29 cellular contexts compared by ENCODE assay signal in the genomic region with DNA sequence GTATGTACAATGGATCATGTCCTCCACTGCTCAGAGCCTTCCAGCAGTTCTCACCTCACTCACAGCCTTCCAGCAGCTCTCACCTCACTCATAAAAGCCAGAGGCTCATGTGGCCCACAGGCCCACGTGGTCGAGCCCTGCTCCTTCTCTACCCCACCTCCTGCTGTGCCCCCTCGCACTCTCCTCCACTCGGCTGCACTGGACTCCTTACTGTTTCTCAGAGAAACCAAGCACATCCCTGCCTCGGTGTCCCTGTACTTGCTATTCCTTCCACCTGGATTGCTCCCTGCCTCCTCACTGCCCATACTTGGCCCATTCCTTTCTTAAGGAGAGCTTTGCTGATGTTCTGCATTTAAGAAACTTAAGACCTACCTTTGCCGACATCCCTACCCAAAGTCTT.
"Had no signal": no experiment of that assay in that cellular context is flagged by ENCODE, and none has a peak within 500 bp of the region (broad histone marks: within the 10 kb centered on the region; RNA-seq: fewer than 3 reads in every experiment).

No MANE protein-coding gene starts in this region.

- H3K4me1 Mint-ChIP-seq: activated CD8-positive, alpha-beta memory T cell treated with anti-CD3 and anti-CD28 coated beads, Interleukin-2, amount 10 ng/mL, durations not matched to agents 7 days and 5 days had no signal

- H3K9me3 ChIP-seq: esophagus squamous epithelium, mucosa of descending colon, right atrium auricular region, thoracic aorta, vagina had no signal

- H3K4me3 Mint-ChIP-seq: activated B cell treated with CpG ODN at 0.5 μM for 24 hours; activated CD8-positive, alpha-beta memory T cell treated with anti-CD3 and anti-CD28 coated beads, Interleukin-2, amount 10 ng/mL, durations not matched to agents 7 days and 5 days; activated CD8-positive, alpha-beta T cell treated with anti-CD3 and anti-CD28 coated beads, Interleukin-2, amount 10 ng/mL, durations not matched to agents 7 days and 5 days; natural killer cell treated with Interleukin-12 subunit alpha and Interleukin-12 subunit beta and Interleukin-15 and Interleukin-18, amount 100 ng/mL, for 72 hours; T-helper 2 cell treated with Interferon-gamma antibody and Interleukin-4, amounts not matched to agents 5 μg/mL and 100 μg/mL, for 36 hours; type B pancreatic cell had no signal

- FAIRE-seq: colon, endometrium had no signal

- H3K36me3 Mint-ChIP-seq: activated CD8-positive, alpha-beta memory T cell treated with anti-CD3 and anti-CD28 coated beads, Interleukin-2, amount 10 ng/mL, durations not matched to agents 7 days and 5 days; natural killer cell treated with Interleukin-12 subunit alpha and Interleukin-12 subunit beta and Interleukin-15 and Interleukin-18, amount 100 ng/mL, for 72 hours had no signal

- ATAC-seq: activated CD8-positive, alpha-beta memory T cell treated with anti-CD3 and anti-CD28 coated beads, Interleukin-2, amount 10 ng/mL, durations not matched to agents 7 days and 5 days; activated CD8-positive, alpha-beta T cell treated with anti-CD3 and anti-CD28 coated beads, Interleukin-2, amount 10 ng/mL, durations not matched to agents 7 days and 5 days; heart right ventricle; mucosa of descending colon; natural killer cell treated with Interleukin-12 subunit alpha and Interleukin-12 subunit beta and Interleukin-15 and Interleukin-18, amount 100 ng/mL, for 72 hours had no signal

- H3K36me3 ChIP-seq: esophagus squamous epithelium, heart right ventricle, right atrium auricular region, thoracic aorta, vagina had no signal

- H3K9me3 Mint-ChIP-seq: activated B cell treated with CpG ODN at 0.5 μM for 24 hours; activated T-helper 2 cell treated with anti-CD3 and anti-CD28 coated beads, Interferon-gamma antibody, Interleukin-2, Interleukin-4, amounts not matched to agents 10 μg/mL and 5 μg/mL and 100 μg/mL, durations not matched to agents 14 hours and 24 hours and 36 hours; natural killer cell treated with Interleukin-12 subunit alpha and Interleukin-12 subunit beta and Interleukin-15 and Interleukin-18, amount 100 ng/mL, for 72 hours; T-helper 2 cell treated with Interferon-gamma antibody and Interleukin-4, amounts not matched to agents 5 μg/mL and 100 μg/mL, for 36 hours had no signal

- H3K27ac ChIP-seq: epithelial cell of prostate, esophagus squamous epithelium, heart right ventricle, right atrium auricular region, thoracic aorta, vagina had no signal

- H3K27me3 ChIP-seq: esophagus squamous epithelium, heart right ventricle, right atrium auricular region, vagina had no signal

- H3K4me3 ChIP-seq: esophagus squamous epithelium, heart right ventricle, mucosa of descending colon, right atrium auricular region, thoracic aorta, vagina had no signal

- H3K27ac Mint-ChIP-seq: activated CD8-positive, alpha-beta memory T cell treated with anti-CD3 and anti-CD28 coated beads, Interleukin-2, amount 10 ng/mL, durations not matched to agents 7 days and 5 days; activated CD8-positive, alpha-beta T cell treated with anti-CD3 and anti-CD28 coated beads, Interleukin-2, amount 10 ng/mL, durations not matched to agents 7 days and 5 days; activated T-helper 2 cell treated with anti-CD3 and anti-CD28 coated beads, Interferon-gamma antibody, Interleukin-2, Interleukin-4, amounts not matched to agents 10 μg/mL and 5 μg/mL and 100 μg/mL, durations not matched to agents 14 hours and 24 hours and 36 hours; T-helper 2 cell treated with Interferon-gamma antibody and Interleukin-4, amounts not matched to agents 5 μg/mL and 100 μg/mL, for 36 hours had no signal

- DNase-seq: activated B cell treated with CpG ODN at 0.5 μM for 24 hours; activated CD4-positive, alpha-beta T cell treated with anti-CD3 and anti-CD28 coated beads, Interleukin-2, amount 50 U/mL, for 1 hour; activated CD8-positive, alpha-beta memory T cell treated with anti-CD3 and anti-CD28 coated beads, Interleukin-2, amount 10 ng/mL, durations not matched to agents 7 days and 5 days; activated CD8-positive, alpha-beta T cell treated with anti-CD3 and anti-CD28 coated beads, Interleukin-2, amount 10 ng/mL, durations not matched to agents 7 days and 5 days; activated naive CD4-positive, alpha-beta T cell; activated T-cell treated with anti-CD3 and anti-CD28 coated beads, Interleukin-2, amount 50 U/mL, for 48 hours; amygdala; central memory CD4-positive, alpha-beta T cell; effector CD8-positive, alpha-beta T cell; esophagus squamous epithelium; foreskin melanocyte; heart right ventricle; mesendoderm; mucosa of descending colon; occipital lobe; stimulated activated CD4-positive, alpha-beta T cell treated with anti-CD3 and anti-CD28 coated beads, Interleukin-15, amount 100 ng/mL, for 24 hours; stimulated activated CD4-positive, alpha-beta T cell treated with anti-CD3 and anti-CD28 coated beads, Interleukin-2, amount 100 ng/mL, for 24 hours; stimulated activated naive CD4-positive, alpha-beta T cell treated with Interleukin-2 at 50 U/mL for 16 hours; T-helper 1 cell had no signal

- H3K27me3 Mint-ChIP-seq: activated B cell treated with CpG ODN at 0.5 μM for 24 hours; activated CD8-positive, alpha-beta memory T cell treated with anti-CD3 and anti-CD28 coated beads, Interleukin-2, amount 10 ng/mL, durations not matched to agents 7 days and 5 days; natural killer cell treated with Interleukin-12 subunit alpha and Interleukin-12 subunit beta and Interleukin-15 and Interleukin-18, amount 100 ng/mL, for 72 hours; type B pancreatic cell had no signal
